ENCODE assay signal across 20 cellular contexts in the genomic region with DNA sequence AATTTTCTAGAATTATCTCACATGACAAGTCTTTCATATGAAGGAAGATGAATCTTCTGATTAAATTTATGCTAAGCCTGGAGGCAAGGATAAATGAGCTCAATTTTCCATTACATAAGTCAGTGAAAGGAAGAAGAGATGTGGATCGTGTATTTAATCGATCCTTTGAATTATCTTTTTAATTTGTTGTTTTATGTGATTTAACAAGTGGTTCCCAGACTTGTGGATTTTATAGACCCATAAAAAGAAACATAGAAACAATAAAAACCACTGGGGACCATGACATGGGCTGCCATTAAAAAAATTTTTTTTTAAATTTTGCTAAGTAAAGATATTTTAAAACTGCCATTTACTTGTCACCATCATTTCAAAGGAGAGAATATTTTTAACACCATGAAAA. TPM values are rescaled to one million over a fixed set of nuclear protein-coding genes. Genes with fewer than 3 reads are reported as not detected.
DNase-seq lines count a peak whose midpoint lies in the region; ATAC-seq, FAIRE-seq and TF ChIP-seq lines count a peak whose summit lies in the region.
"Had no signal": no experiment of that assay in that cellular context is flagged by ENCODE, and none has a peak within 500 bp of the region (broad histone marks: within the 10 kb centered on the region; RNA-seq: fewer than 3 reads in every experiment).

No MANE protein-coding gene starts in this region.

- FAIRE-seq in G401.6 (lab: Jason Lieb, UNC) (peak; percentile 48), kidney (lab: Jason Lieb, UNC) (peak; percentile 71)
- FAIRE-seq: A549, D721Med, GM12878, GM12892, GM18507 had no signal

- CTCF ChIA-PET in HEK293T (lab: Yijun Ruan, JAX): no interaction called here

- H3K9ac ChIP-seq in kidney (ENCODE audit: low read length in 2 of 2): no peak overlapping the region
- H3K9ac ChIP-seq: BLaER1 treated with 17β-estradiol and CSF1 and Interleukin-3, amounts not matched to agents 10 nM and 100 nM had no signal

- peaks cover 0 to 8% of the 10 kb centered on the region in 2 donors for H3K36me3 ChIP-seq in kidney (ENCODE audit: control insufficient read depth in 1 of 2, insufficient read depth in 2 of 2, low read length in 2 of 2)

- no peaks in the 10 kb centered on the region for H3K4me1 ChIP-seq in kidney (ENCODE audit: control insufficient read depth in 1 of 2, insufficient read depth in 1 of 2, low read depth in 1 of 2, low read length in 2 of 2)
- H3K4me1 ChIP-seq: BLaER1 treated with 17β-estradiol and CSF1 and Interleukin-3, amounts not matched to agents 10 nM and 100 nM; Caco-2 had no signal

- no peak overlapping the region for H3K4me3 ChIP-seq in kidney (ENCODE audit: low read length in 2 of 2)
- H3K4me3 ChIP-seq: A549; BLaER1 treated with 17β-estradiol and CSF1 and Interleukin-3, amounts not matched to agents 10 nM and 100 nM; GM12878 had no signal

- no peak for TF ChIP-seq CTCF in kidney (IDR thresholded peaks at IDR 0.05; ENCODE audit: borderline replicate concordance, extremely low read depth, insufficient read depth)

- ATAC-seq in HG03108 (IDR thresholded peaks at IDR 0.05; ENCODE audit: unreplicated experiment): no peak
- ATAC-seq: A549; CD8-positive, alpha-beta T cell; GM12878 had no signal

- POLR2A ChIA-PET in HEK293T (lab: Yijun Ruan, JAX): interaction anchor here (0.7 kb wide), 1 partner anchor 17 kb away, joined by 3 read pairs; no protein-coding TSS in a partner anchor

- intact Hi-C loops in kidney (cut with DNase I): no loop called here

- H3K9me3 ChIP-seq in kidney (ENCODE audit: control insufficient read depth in 1 of 2, low read length in 2 of 2): no peaks in the 10 kb centered on the region
- H3K9me3 ChIP-seq: A549; BLaER1 treated with 17β-estradiol and CSF1 and Interleukin-3, amounts not matched to agents 10 nM and 100 nM; Caco-2 had no signal

- H3K27ac ChIP-seq in kidney (ENCODE audit: low read depth in 2 of 2, low read length in 2 of 2): no peak overlapping the region
- H3K27ac ChIP-seq: 22Rv1; A549; BLaER1 treated with 17β-estradiol and CSF1 and Interleukin-3, amounts not matched to agents 10 nM and 100 nM; C4-2B had no signal

- DNase-seq in HEK293T (ENCODE audit: extremely low spot score) (no peak), kidney (no peak), NCI-H226 (no peak)
- DNase-seq: AML-193; Caco-2; Calu3; CD4-positive, alpha-beta T cell; CD8-positive, alpha-beta T cell; DMS79 treated with DMSO at 0.1 percent for 48 hours; GDM1 had no signal

TF ChIP-seq in HEK293T, 16 proteins besides CTCF, POLR2A, EP300 and RAD21:
- TF ChIP-seq PKNOX1 (IDR thresholded peaks at IDR 0.05): 0 out of 2 replicates have a peak, but pooled peaks have one; percentile 38
- TF ChIP-seq NFRKB (IDR thresholded peaks at IDR 0.05): no peak
- no peak for TF ChIP-seq SUZ12 (IDR thresholded peaks at IDR 0.05)
- TF ChIP-seq CTBP1 (IDR thresholded peaks at IDR 0.05; ENCODE audit: borderline replicate concordance): peak; percentile 62; the same call in 1 of the 2 replicates
- no peak for TF ChIP-seq L3MBTL2 (conservative IDR thresholded peaks at IDR 0.05)
- TF ChIP-seq FOXA1 (IDR thresholded peaks at IDR 0.05): no peak
- TF ChIP-seq FOXK2 (IDR thresholded peaks at IDR 0.05): no peak
- TF ChIP-seq ELF4 (IDR thresholded peaks at IDR 0.05): no peak
- no peak for TF ChIP-seq HDGF (IDR thresholded peaks at IDR 0.05; ENCODE audit: borderline replicate concordance)
- no peak for TF ChIP-seq ZNF384 (IDR thresholded peaks at IDR 0.05)
- TF ChIP-seq SP1 (IDR thresholded peaks at IDR 0.05): no peak
- TF ChIP-seq FOXM1 (IDR thresholded peaks at IDR 0.05; ENCODE audit: borderline replicate concordance): no peak
- no peak for TF ChIP-seq TARDBP (IDR thresholded peaks at IDR 0.05)
- TF ChIP-seq LEF1 (IDR thresholded peaks at IDR 0.05; ENCODE audit: borderline replicate concordance): no peak
- TF ChIP-seq ARNT (IDR thresholded peaks at IDR 0.05): no peak
- TF ChIP-seq BHLHE40 (IDR thresholded peaks at IDR 0.05; ENCODE audit: borderline replicate concordance): no peak
TF ChIP-seq in HEK293T: peak in this region for 2.

RNA-seq across cellular contexts. Expression of gene SLK, which starts 45.0 kb away (rescaled TPM):
- total RNA-seq in kidney: 45.5 TPM
- 12.3 TPM for polyA plus RNA-seq in kidney (ENCODE audit: insufficient read depth, low read depth, low replicate concordance)
